Comparison of ENCODE assay signal across 27 cellular contexts in the genomic region with DNA sequence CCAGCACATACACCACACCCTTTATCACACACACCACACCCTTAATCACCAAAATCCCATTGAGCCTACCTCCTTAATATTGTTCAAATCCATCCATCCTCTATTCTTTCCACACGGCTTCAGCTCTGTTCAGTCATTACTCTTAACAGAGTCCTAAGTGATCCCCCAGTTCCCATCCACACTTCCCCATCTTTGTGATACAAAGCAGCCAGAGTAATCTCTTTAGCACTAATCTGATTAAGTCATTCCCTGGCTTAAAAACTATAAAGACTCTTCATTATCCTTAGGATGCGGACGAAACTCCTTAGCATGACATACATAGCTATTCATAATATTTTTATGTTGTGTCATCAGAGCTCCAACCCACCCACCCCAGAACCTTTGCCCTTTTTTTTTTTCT. TPM values are rescaled to one million over a fixed set of nuclear protein-coding genes. Genes with fewer than 3 reads are reported as not detected.
DNase-seq lines count a peak whose midpoint lies in the region; ATAC-seq, FAIRE-seq and TF ChIP-seq lines count a peak whose summit lies in the region.
"Had no signal": no experiment of that assay in that cellular context is flagged by ENCODE, and none has a peak within 500 bp of the region (broad histone marks: within the 10 kb centered on the region; RNA-seq: fewer than 3 reads in every experiment).

No MANE protein-coding gene starts in this region.

- H3K4me3 ChIP-seq in pancreas, result no peak overlapping the region

- H3K4me1 Mint-ChIP-seq in mesothelial cell of epicardium, result peaks cover 43% of the 10 kb centered on the region
- peaks cover 7% of the 10 kb centered on the region for H3K4me1 Mint-ChIP-seq in type B pancreatic cell (ENCODE audit: unreplicated experiment)
- H3K4me1 Mint-ChIP-seq in immature natural killer cell, result no peaks in the 10 kb centered on the region

- H3K27me3 Mint-ChIP-seq in mesothelial cell of epicardium (ENCODE audit: low read depth) (no peaks in the 10 kb centered on the region), type B pancreatic cell (no peaks in the 10 kb centered on the region), immature natural killer cell (ENCODE audit: low read depth in 3 of 3) (peaks cover 0 to 4% (median 1%) of the 10 kb centered on the region in 3 donors)

- no peaks in the 10 kb centered on the region for H3K27me3 ChIP-seq in pancreas
- H3K27me3 ChIP-seq: BE2C had no signal

- H3K36me3 Mint-ChIP-seq in mesothelial cell of epicardium, result no peaks in the 10 kb centered on the region
- peaks cover 10% of the 10 kb centered on the region for H3K36me3 Mint-ChIP-seq in type B pancreatic cell
- no peaks in the 10 kb centered on the region for H3K36me3 Mint-ChIP-seq in immature natural killer cell

- H3K27ac Mint-ChIP-seq in mesothelial cell of epicardium (peak overlapping the region; percentile 57), type B pancreatic cell (peak overlapping the region; percentile 4), immature natural killer cell (no peak overlapping the region)

- H3K9me3 Mint-ChIP-seq in mesothelial cell of epicardium (peaks cover 4% of the 10 kb centered on the region), type B pancreatic cell (peaks cover 7% of the 10 kb centered on the region), immature natural killer cell (no peaks in the 10 kb centered on the region)

- intact Hi-C loops in pancreas (cut with DNase I), result no loop called here

- H3K4me1 ChIP-seq in pancreas, result peaks cover 5 to 14% (median 12%) of the 10 kb centered on the region in 3 donors
- H3K4me1 ChIP-seq: BE2C had no signal

- H3K4me3 Mint-ChIP-seq in mesothelial cell of epicardium (no peak overlapping the region), type B pancreatic cell (no peak overlapping the region), immature natural killer cell (no peak overlapping the region)
- H3K4me3 Mint-ChIP-seq: CD14-positive monocyte had no signal

- 87 to 93% methylated on average over 3 of the region's 3 CpGs for WGBS in pancreas, 2 donors

- DNase-seq in NCI-H524 (lab: John Stamatoyannopoulos, UW) (peak; percentile 14 to 65), NCI-H524 treated with DMSO at 0.1 percent for 48 hours (lab: John Stamatoyannopoulos, UW) (no peak), SK-N-DZ (ENCODE audit: low spot score) (peak; percentile 35), mesothelial cell of epicardium (ENCODE audit: low spot score in 2 of 2, unreplicated experiment in 2 of 2) (no peak), type B pancreatic cell (ENCODE audit: extremely low spot score, unreplicated experiment) (no peak), pancreas (no peak), immature natural killer cell (no peak), HuH-7.5 (ENCODE audit: low spot score) (no peak)
- DNase-seq: ACHN, BE2C, Calu3, IMR-90, KG1, NCI-H1048, NCI-H1417, NCI-H1694, NCI-H2081, NCI-H2227 treated with DMSO at 0.1 percent for 48 hours, PC-3, Right ventricle myocardium superior had no signal

- H3K27ac ChIP-seq in pancreas, result no peak overlapping the region
- H3K27ac ChIP-seq: 22Rv1 had no signal

- no peak for FAIRE-seq in pancreas (lab: Jason Lieb, UNC)
- FAIRE-seq: GM19239, H54 had no signal

- no peak for TF ChIP-seq CTCF in mesothelial cell of epicardium (IDR thresholded peaks at IDR 0.05; ENCODE audit: unreplicated experiment)
- TF ChIP-seq CTCF in type B pancreatic cell (conservative IDR thresholded peaks at IDR 0.05), result no peak
- TF ChIP-seq CTCF in pancreas (IDR thresholded peaks at IDR 0.05), result no peak

- no peaks in the 10 kb centered on the region for H3K36me3 ChIP-seq in pancreas
- H3K36me3 ChIP-seq: BE2C had no signal

- no peak for ATAC-seq in pancreas
- ATAC-seq: PC-3 had no signal

- no peaks in the 10 kb centered on the region for H3K9me3 ChIP-seq in pancreas
- H3K9me3 ChIP-seq: BE2C had no signal

RNA-seq across cellular contexts. Expression of a gene that starts 14.7 kb away (rescaled TPM):
- not detected in 2 replicates for polyA plus RNA-seq in SK-N-DZ (2014; cell fraction: cytosol; rRNA removed)
- not detected in 2 replicates for polyA plus RNA-seq in SK-N-DZ (2014; cell fraction: nucleus; rRNA removed)
- total RNA-seq in mesothelial cell of epicardium, result 0.60 to 1.8 TPM (median 1.5 TPM) in 3 replicates
- 1.4 and 11.5 TPM in 2 replicates for total RNA-seq in type B pancreatic cell (ENCODE audit: low replicate concordance)
- total RNA-seq in pancreas, result 10 to 100 TPM in 3 of 6 donors, 1 to 10 TPM in 1, under 1 TPM in 2; 0.19 to 14.7 (median 6.4) TPM
- polyA plus RNA-seq in pancreas, result 1 to 10 TPM; 3.5 to 5.7 TPM
- not detected for polyA plus RNA-seq in immature natural killer cell
- total RNA-seq: Calu3, NCI-H460, PC-3, RPMI7951, SK-MEL-5 had no signal
- polyA plus RNA-seq: CD14-positive monocyte had no signal

RNA-seq across cellular contexts. Expression of a gene that starts 20.4 kb away (rescaled TPM):
- polyA plus RNA-seq in SK-N-DZ (2014; cell fraction: cytosol; rRNA removed), result 39.0 and 47.7 TPM in 2 replicates
- polyA plus RNA-seq in SK-N-DZ (2014; cell fraction: nucleus; rRNA removed), result 300 and 302 TPM in 2 replicates
- 121 to 124 TPM (median 123 TPM) in 3 replicates for total RNA-seq in mesothelial cell of epicardium
- total RNA-seq in type B pancreatic cell (ENCODE audit: low replicate concordance), result 59.8 and 65.2 TPM in 2 replicates
- total RNA-seq in pancreas, result 10 to 100 TPM in 1 of 6 donors, 1 to 10 TPM in 5; 5.1 to 12.4 (median 8.4) TPM
- polyA plus RNA-seq in pancreas, result 10 to 100 TPM; 32.9 to 46.2 TPM
- polyA plus RNA-seq in immature natural killer cell, result 1 to 10 TPM in 2 of 3 donors, under 1 TPM in 1; 0.13 to 4.1 (median 1.6) TPM

Comparison
In these comparisons a context has a peak if more than half of its experiments do, and no peak if none do; other contexts are left out.
1. DNase-seq: peak in NCI-H524 (2 of 2) and SK-N-DZ (single experiment); none in NCI-H524 treated with DMSO at 0.1 percent for 48 hours (single experiment), mesothelial cell of epicardium (0 of 2), type B pancreatic cell (single experiment), pancreas (0 of 6), immature natural killer cell (0 of 3) and HuH-7.5 (single experiment).
2. H3K27ac Mint-ChIP-seq: peak in mesothelial cell of epicardium (single experiment) and type B pancreatic cell (single experiment); none in immature natural killer cell (0 of 6).